Comparison of ENCODE assay signal across 15 cellular contexts in genomic region chr20:21395039-21395665, GRCh38. TPM values are rescaled to one million over a fixed set of nuclear protein-coding genes. Genes with fewer than 3 reads are reported as not detected.
DNase-seq lines count a peak whose midpoint lies in the region; ATAC-seq and TF ChIP-seq lines count a peak whose summit lies in the region.
"Had no signal": no experiment of that assay in that cellular context is flagged by ENCODE, and none has a peak within 500 bp of the region (broad histone marks: within the 10 kb centered on the region; RNA-seq: fewer than 3 reads in every experiment).

No MANE protein-coding gene starts in this region.

- H3K36me3 Mint-ChIP-seq in natural killer cell, result peaks cover 6% of the 10 kb centered on the region
- H3K36me3 Mint-ChIP-seq in natural killer cell treated with Interleukin-12 subunit alpha and Interleukin-12 subunit beta and Interleukin-15 and Interleukin-18, amount 100 ng/mL, for 72 hours, result peaks cover 26% of the 10 kb centered on the region
- peaks cover 19% of the 10 kb centered on the region for H3K36me3 Mint-ChIP-seq in activated CD8-positive, alpha-beta T cell treated with anti-CD3 and anti-CD28 coated beads for 36 hours (ENCODE audit: low read depth)

- peak overlapping the region; percentile 71 for H3K4me2 ChIP-seq in hepatocyte

- no peak overlapping the region for H2AFZ ChIP-seq in hepatocyte

- no peak overlapping the region for H3K27ac ChIP-seq in hepatocyte
- H3K27ac ChIP-seq: ascending aorta, lower lobe of right lung, RWPE1 had no signal

- H3K4me3 Mint-ChIP-seq in natural killer cell, result peak overlapping the region; percentile 75
- H3K4me3 Mint-ChIP-seq in natural killer cell treated with Interleukin-12 subunit alpha and Interleukin-12 subunit beta and Interleukin-15 and Interleukin-18, amount 100 ng/mL, for 72 hours, result no peak overlapping the region
- H3K4me3 Mint-ChIP-seq in activated CD8-positive, alpha-beta T cell treated with anti-CD3 and anti-CD28 coated beads for 36 hours, result peak overlapping the region; percentile 64
- H3K4me3 Mint-ChIP-seq: nephron progenitor cell had no signal

- intact Hi-C loops in natural killer cell (cut with micrococcal nuclease), result no loop called here
- intact Hi-C loops in activated CD8-positive, alpha-beta T cell treated with anti-CD3 and anti-CD28 coated beads for 36 hours (cut with micrococcal nuclease), result loop anchor here (5.0 kb wide), 1 partner anchor 112 kb away; no protein-coding TSS in a partner anchor

- 11% methylated on average over 6 of the region's 6 CpGs for WGBS in hepatocyte (ENCODE audit: low lambda C conversion rate, missing lambda C conversion rate)

- H4K20me1 ChIP-seq in hepatocyte (ENCODE audit: insufficient read depth, poor library complexity, severe bottlenecking), result no peaks in the 10 kb centered on the region

- ATAC-seq in natural killer cell (no peak), HG03520 (IDR thresholded peaks at IDR 0.05; ENCODE audit: unreplicated experiment) (no peak), GM21619 (IDR thresholded peaks at IDR 0.05; ENCODE audit: unreplicated experiment) (no peak), HG03571 (IDR thresholded peaks at IDR 0.05; ENCODE audit: unreplicated experiment) (no peak)
- no peak for ATAC-seq in natural killer cell treated with Interleukin-12 subunit alpha and Interleukin-12 subunit beta and Interleukin-15 and Interleukin-18, amount 100 ng/mL, for 72 hours
- ATAC-seq in activated CD8-positive, alpha-beta T cell treated with anti-CD3 and anti-CD28 coated beads for 36 hours, result no peak

- TF ChIP-seq CTCF in natural killer cell (IDR thresholded peaks at IDR 0.05), result no peak
- no peak for TF ChIP-seq CTCF in activated CD8-positive, alpha-beta T cell treated with anti-CD3 and anti-CD28 coated beads for 36 hours (IDR thresholded peaks at IDR 0.05)
- TF ChIP-seq CTCF in hepatocyte (IDR thresholded peaks at IDR 0.05; ENCODE audit: poor library complexity), result no peak

- H3K36me3 ChIP-seq in hepatocyte (replicated peaks; ENCODE audit: insufficient read depth, low read depth), result no peaks in the 10 kb centered on the region

- no peaks in the 10 kb centered on the region for H3K9me3 Mint-ChIP-seq in natural killer cell
- H3K9me3 Mint-ChIP-seq in natural killer cell treated with Interleukin-12 subunit alpha and Interleukin-12 subunit beta and Interleukin-15 and Interleukin-18, amount 100 ng/mL, for 72 hours, result no peaks in the 10 kb centered on the region
- peaks cover 6% of the 10 kb centered on the region for H3K9me3 Mint-ChIP-seq in activated CD8-positive, alpha-beta T cell treated with anti-CD3 and anti-CD28 coated beads for 36 hours
- H3K9me3 Mint-ChIP-seq: nephron progenitor cell had no signal

- H3K4me1 Mint-ChIP-seq in natural killer cell, result peaks cover 27 to 34% of the 10 kb centered on the region in 2 donors
- H3K4me1 Mint-ChIP-seq in natural killer cell treated with Interleukin-12 subunit alpha and Interleukin-12 subunit beta and Interleukin-15 and Interleukin-18, amount 100 ng/mL, for 72 hours (ENCODE audit: low read depth in 2 of 2), result peaks cover 19 to 20% of the 10 kb centered on the region in 2 donors
- H3K4me1 Mint-ChIP-seq in activated CD8-positive, alpha-beta T cell treated with anti-CD3 and anti-CD28 coated beads for 36 hours (ENCODE audit: low read depth), result peaks cover 18% of the 10 kb centered on the region

- no peaks in the 10 kb centered on the region for H3K9me2 ChIP-seq in hepatocyte (replicated peaks; ENCODE audit: insufficient read depth)

- no peaks in the 10 kb centered on the region for H3K79me2 ChIP-seq in hepatocyte

- no peak overlapping the region for H3K4me3 ChIP-seq in hepatocyte

- POLR2A ChIA-PET in activated CD8-positive, alpha-beta T cell treated with anti-CD3 and anti-CD28 coated beads for 36 hours (lab: Charles Lee), result no interaction called here

- no peaks in the 10 kb centered on the region for H3K9me3 ChIP-seq in hepatocyte (ENCODE audit: low read depth)
- H3K9me3 ChIP-seq: ascending aorta, lower lobe of right lung had no signal

- peaks cover 54 to 58% of the 10 kb centered on the region in 2 donors for H3K27me3 Mint-ChIP-seq in natural killer cell (ENCODE audit: low read depth in 2 of 2)
- peaks cover 35 to 56% of the 10 kb centered on the region in 2 donors for H3K27me3 Mint-ChIP-seq in natural killer cell treated with Interleukin-12 subunit alpha and Interleukin-12 subunit beta and Interleukin-15 and Interleukin-18, amount 100 ng/mL, for 72 hours
- peaks cover 64% of the 10 kb centered on the region for H3K27me3 Mint-ChIP-seq in activated CD8-positive, alpha-beta T cell treated with anti-CD3 and anti-CD28 coated beads for 36 hours

- no peak overlapping the region for H3K27ac Mint-ChIP-seq in natural killer cell
- H3K27ac Mint-ChIP-seq in natural killer cell treated with Interleukin-12 subunit alpha and Interleukin-12 subunit beta and Interleukin-15 and Interleukin-18, amount 100 ng/mL, for 72 hours, result no peak overlapping the region
- no peak overlapping the region for H3K27ac Mint-ChIP-seq in activated CD8-positive, alpha-beta T cell treated with anti-CD3 and anti-CD28 coated beads for 36 hours
- H3K27ac Mint-ChIP-seq: nephron progenitor cell had no signal

- H3K27me3 ChIP-seq in hepatocyte, result peaks cover 98% of the 10 kb centered on the region

- DNase-seq in natural killer cell (no peak), hepatocyte (ENCODE audit: low spot score) (no peak)
- no peak for DNase-seq in natural killer cell treated with Interleukin-12 subunit alpha and Interleukin-12 subunit beta and Interleukin-15 and Interleukin-18, amount 100 ng/mL, for 72 hours (ENCODE audit: low spot score)
- DNase-seq in activated CD8-positive, alpha-beta T cell treated with anti-CD3 and anti-CD28 coated beads for 36 hours, result no peak
- DNase-seq: activated CD4-positive, CD25-positive, alpha-beta regulatory T cell; DMS 273 treated with DMSO at 0.1 percent for 48 hours; foreskin melanocyte; lower lobe of right lung; NCI-H146 had no signal

- CTCF ChIA-PET in activated CD8-positive, alpha-beta T cell treated with anti-CD3 and anti-CD28 coated beads for 36 hours (lab: Charles Lee), result interaction anchor here (1.3 kb wide), 1 partner anchor 111 kb away, joined by 7 read pairs; no protein-coding TSS in a partner anchor

- peaks cover 10% of the 10 kb centered on the region for H3K4me1 ChIP-seq in hepatocyte (ENCODE audit: insufficient read depth)

RNA-seq across cellular contexts. Expression of gene NKX2-4, which starts 2.2 kb away (rescaled TPM):
- not detected for total RNA-seq in natural killer cell
- not detected for total RNA-seq in natural killer cell treated with Interleukin-12 subunit alpha and Interleukin-12 subunit beta and Interleukin-15 and Interleukin-18, amount 100 ng/mL, for 72 hours
- total RNA-seq in activated CD8-positive, alpha-beta T cell treated with anti-CD3 and anti-CD28 coated beads for 36 hours, result not detected
- not detected in 2 replicates for total RNA-seq in hepatocyte
- not detected in 2 replicates for polyA plus RNA-seq in hepatocyte
- total RNA-seq: ascending aorta, lower lobe of right lung had no signal
